Comparison of ENCODE assay signal across 1 cellular context in genomic region chr1:65483993-65484754, GRCh38.
TF ChIP-seq lines count a peak whose summit lies in the region.

No MANE protein-coding gene starts in this region.

TF ChIP-seq in HepG2, 621 proteins besides CTCF, POLR2A, EP300 and RAD21 (continued from another document and continues in another):
- TF ChIP-seq REST (IDR thresholded peaks at IDR 0.05; ENCODE audit: borderline replicate concordance in 1 of 2, low read depth in 1 of 2, low read length in 2 of 2) (0 out of 4 replicates have a peak, but pooled peaks of 1 of the 2 experiments have one; percentile 25), ZNF775 (CRISPR knock-in tag; IDR thresholded peaks at IDR 0.05; ENCODE audit: borderline replicate concordance) (no peak), ZBTB21 (CRISPR knock-in tag; IDR thresholded peaks at IDR 0.05) (peak; percentile 56; the same call in 1 of the 2 replicates), ZNF691 (CRISPR knock-in tag; IDR thresholded peaks at IDR 0.05; ENCODE audit: borderline replicate concordance, low read depth) (no peak), UBTF (CRISPR knock-in tag; IDR thresholded peaks at IDR 0.05) (no peak), NR0B2 (CRISPR knock-in tag; IDR thresholded peaks at IDR 0.05) (no peak), NFIC (IDR thresholded peaks at IDR 0.05; ENCODE audit: low read length) (peak; percentile 96), ZNF761 (CRISPR knock-in tag; conservative IDR thresholded peaks at IDR 0.05) (no peak), ZFP91 (CRISPR knock-in tag; IDR thresholded peaks at IDR 0.05; ENCODE audit: borderline replicate concordance) (no peak), NFYB (CRISPR knock-in tag; IDR thresholded peaks at IDR 0.05) (no peak), ZNF772 (CRISPR knock-in tag; IDR thresholded peaks at IDR 0.05) (no peak), NFKB2 (CRISPR knock-in tag; IDR thresholded peaks at IDR 0.05; ENCODE audit: borderline replicate concordance) (no peak), ZMAT3 (CRISPR knock-in tag; conservative IDR thresholded peaks at IDR 0.05) (no peak), DPF2 (CRISPR knock-in tag; IDR thresholded peaks at IDR 0.05; ENCODE audit: borderline replicate concordance, low read depth) (peak; percentile 60; the same call in 1 of the 2 replicates), TBX3 (IDR thresholded peaks at IDR 0.05; ENCODE audit: borderline replicate concordance) (peak; percentile 92), PATZ1 (CRISPR knock-in tag; IDR thresholded peaks at IDR 0.05) (no peak), PCBP2 (optimal IDR thresholded peaks at IDR 0.05; ENCODE audit: low read depth, low read length, poor library complexity, severe bottlenecking) (no peak), PHF21A (CRISPR knock-in tag; IDR thresholded peaks at IDR 0.05) (peak; percentile 44; the same call in 1 of the 2 replicates), ZFP37 (CRISPR knock-in tag; IDR thresholded peaks at IDR 0.05; ENCODE audit: borderline replicate concordance) (no peak), PRMT3 (CRISPR knock-in tag; IDR thresholded peaks at IDR 0.05; ENCODE audit: borderline replicate concordance, low read depth) (no peak), ATF2 (CRISPR knock-in tag; IDR thresholded peaks at IDR 0.05) (peak; percentile 63; the same call in 1 of the 2 replicates), ZNF280D (CRISPR knock-in tag; IDR thresholded peaks at IDR 0.05) (peak; percentile 14; the same call in 1 of the 2 replicates), ELF3 (CRISPR knock-in tag; IDR thresholded peaks at IDR 0.05) (0 out of 2 replicates have a peak, but pooled peaks have one; percentile 44), ZNF576 (CRISPR knock-in tag; IDR thresholded peaks at IDR 0.05) (no peak), ZNF101 (CRISPR knock-in tag; IDR thresholded peaks at IDR 0.05; ENCODE audit: borderline replicate concordance, low read depth) (no peak), KLF16 (CRISPR knock-in tag; IDR thresholded peaks at IDR 0.05) (no peak), TFAP4 (IDR thresholded peaks at IDR 0.05; ENCODE audit: borderline replicate concordance, low read depth) (no peak), FOXK2 (IDR thresholded peaks at IDR 0.05) (peak; percentile 49; the same call in 1 of the 2 replicates), BHLHE40 (IDR thresholded peaks at IDR 0.05; ENCODE audit: low read length) (peak; percentile 49; the same call in 1 of the 2 replicates), DBP (CRISPR knock-in tag; IDR thresholded peaks at IDR 0.05; ENCODE audit: not compliant biosample characterization) (no peak), PCBP1 (IDR thresholded peaks at IDR 0.05; ENCODE audit: borderline replicate concordance, low read depth, low read length) (no peak), MAX (IDR thresholded peaks at IDR 0.05) (no peak), ZNF446 (CRISPR knock-in tag; IDR thresholded peaks at IDR 0.05) (no peak), AGO1 (IDR thresholded peaks at IDR 0.05; ENCODE audit: low read depth, low read length, poor library complexity, severe bottlenecking) (no peak), JUNB (CRISPR knock-in tag; IDR thresholded peaks at IDR 0.05; ENCODE audit: borderline replicate concordance) (no peak), ZNF546 (CRISPR knock-in tag; conservative IDR thresholded peaks at IDR 0.05) (no peak), DMTF1 (CRISPR knock-in tag; IDR thresholded peaks at IDR 0.05) (no peak)
